24 cellular contexts compared by ENCODE assay signal in the genomic region with DNA sequence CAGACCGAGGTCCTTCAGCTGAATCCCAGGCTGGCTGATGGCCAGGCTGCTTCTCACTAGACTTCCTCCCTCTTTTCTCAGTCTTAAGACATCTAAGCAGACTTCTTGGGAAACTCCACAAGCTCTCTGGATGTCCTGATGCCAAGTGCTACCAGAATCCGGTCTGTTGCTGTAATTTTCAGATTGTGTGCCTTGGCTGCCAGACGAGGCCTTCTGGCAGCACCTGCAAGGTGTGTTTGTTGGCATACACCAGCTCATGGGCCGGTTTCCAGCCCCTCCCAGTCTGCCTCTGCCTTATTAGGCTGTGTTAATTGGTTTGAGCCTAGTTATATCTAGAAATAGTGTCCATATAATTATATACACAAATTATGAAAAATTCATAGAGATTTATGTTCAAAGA.
DNase-seq lines count a peak whose midpoint lies in the region; ATAC-seq, FAIRE-seq and TF ChIP-seq lines count a peak whose summit lies in the region.
"Had no signal": no experiment of that assay in that cellular context is flagged by ENCODE, and none has a peak within 500 bp of the region (broad histone marks: within the 10 kb centered on the region; RNA-seq: fewer than 3 reads in every experiment).

No MANE protein-coding gene starts in this region.

- TF ChIP-seq CTCF in colonic mucosa (IDR thresholded peaks at IDR 0.05) = no peak

- no peak for ATAC-seq in GM19035 (IDR thresholded peaks at IDR 0.05; ENCODE audit: unreplicated experiment)

- H3K27ac ChIP-seq in colonic mucosa (no peak overlapping the region), small intestine (ENCODE audit: low read depth in 1 of 2, low read length in 1 of 2) (no peak overlapping the region)
- H3K27ac ChIP-seq: GM23248, thoracic aorta had no signal

- DNase-seq in NCI-H1105 treated with DMSO at 0.1 percent for 48 hours (lab: John Stamatoyannopoulos, UW) (peak; percentile 82), NCI-H446 treated with DMSO at 0.1 percent for 48 hours (lab: John Stamatoyannopoulos, UW) (peak; percentile 67), colonic mucosa (peak; percentile 83), small intestine (peak; percentile 56), KG1 (lab: John Stamatoyannopoulos, UW) (no peak), DMS153 treated with DMSO at 0.1 percent for 48 hours (lab: John Stamatoyannopoulos, UW; ENCODE audit: unreplicated experiment) (no peak)
- DNase-seq: activated CD4-positive, alpha-beta T cell treated with anti-CD3 and anti-CD28 coated beads for 1 hour; activated CD8-positive, alpha-beta memory T cell treated with anti-CD3 and anti-CD28 coated beads for 24 hours; activated naive CD4-positive, alpha-beta T cell treated with anti-CD3 and anti-CD28 coated beads, Interleukin-2, amount 10 ng/mL, durations not matched to agents 7 days and 5 days; activated T-cell treated with anti-CD3 and anti-CD28 coated beads, Interleukin-2, amount 50 U/mL, for 24 hours; amygdala; CD4-positive, alpha-beta T cell; foreskin fibroblast; GM23248; hippocampal formation; Karpas-422; NCI-H1092; NCI-H69; stimulated activated CD4-positive, alpha-beta T cell treated with anti-CD3 and anti-CD28 coated beads, Interleukin-4, amount 100 ng/mL, for 1 hour; stimulated activated naive CD4-positive, alpha-beta T cell had no signal

- no peaks in the 10 kb centered on the region for H3K36me3 ChIP-seq in colonic mucosa
- no peaks in the 10 kb centered on the region for H3K36me3 ChIP-seq in small intestine (ENCODE audit: control insufficient read depth in 2 of 2, insufficient read depth in 2 of 2, low read length in 2 of 2)
- H3K36me3 ChIP-seq: thoracic aorta had no signal

- no peaks in the 10 kb centered on the region for H3K4me1 ChIP-seq in colonic mucosa
- H3K4me1 ChIP-seq in small intestine (ENCODE audit: control insufficient read depth in 2 of 2, insufficient read depth in 1 of 2, low read depth in 1 of 2, low read length in 1 of 2) = peaks cover 3 to 5% of the 10 kb centered on the region in 2 donors

- H3K9me3 ChIP-seq in colonic mucosa = no peaks in the 10 kb centered on the region
- H3K9me3 ChIP-seq in small intestine (ENCODE audit: control insufficient read depth, low read depth) = no peaks in the 10 kb centered on the region
- H3K9me3 ChIP-seq: thoracic aorta had no signal

- WGBS in small intestine, 3 donors = 13 to 53% (median 26%) methylated on average over 4 of the region's 4 CpGs

- no peak overlapping the region for H3K9ac ChIP-seq in colonic mucosa (ENCODE audit: low read depth in 2 of 2, low read length in 2 of 2)
- H3K9ac ChIP-seq: GM23248 had no signal

- no peak for FAIRE-seq in small intestine (lab: Jason Lieb, UNC)
- FAIRE-seq: GM12891, TTC549 had no signal

- intact Hi-C loops in colonic mucosa (cut with DNase I) = no loop called here

- H3K27me3 ChIP-seq in colonic mucosa = no peaks in the 10 kb centered on the region
- no peaks in the 10 kb centered on the region for H3K27me3 ChIP-seq in small intestine (ENCODE audit: control insufficient read depth in 2 of 2, insufficient read depth in 2 of 2, low read length in 2 of 2)

- H3K4me3 ChIP-seq in colonic mucosa (no peak overlapping the region), small intestine (ENCODE audit: low read depth in 1 of 2, low read length in 2 of 2) (no peak overlapping the region)
- H3K4me3 ChIP-seq: GM23248, thoracic aorta had no signal

Comparison
In these comparisons a context has a peak if more than half of its experiments do, and no peak if none do; other contexts are left out.
1. DNase-seq: peak in NCI-H1105 treated with DMSO at 0.1 percent for 48 hours (single experiment), NCI-H446 treated with DMSO at 0.1 percent for 48 hours (single experiment), colonic mucosa (single experiment) and small intestine (single experiment); none in KG1 (single experiment) and DMS153 treated with DMSO at 0.1 percent for 48 hours (single experiment).